Comparison of ENCODE assay signal across 23 cellular contexts in genomic region chr5:136004436-136004835, GRCh38. TPM values are rescaled to one million over a fixed set of nuclear protein-coding genes. Genes with fewer than 3 reads are reported as not detected.
DNase-seq lines count a peak whose midpoint lies in the region; ATAC-seq and TF ChIP-seq lines count a peak whose summit lies in the region.
"Had no signal": no experiment of that assay in that cellular context is flagged by ENCODE, and none has a peak within 500 bp of the region (broad histone marks: within the 10 kb centered on the region; RNA-seq: fewer than 3 reads in every experiment).

No MANE protein-coding gene starts in this region.

- H3K79me2 ChIP-seq in SK-N-SH (ENCODE audit: insufficient read depth): 0 out of 2 replicates have a peak, but pooled peaks cover 20% of the 10 kb centered on the region
- H3K79me2 ChIP-seq in smooth muscle cell (ENCODE audit: low read depth): no peaks in the 10 kb centered on the region
- H3K79me2 ChIP-seq: parathyroid adenoma had no signal

- no peak for TF ChIP-seq RAD21 in SK-N-SH (IDR thresholded peaks at IDR 0.05; ENCODE audit: low read length)

- H3K9me3 ChIP-seq in SK-N-SH (no peaks in the 10 kb centered on the region), smooth muscle cell (replicated peaks; ENCODE audit: low read depth) (no peaks in the 10 kb centered on the region)
- H3K9me3 ChIP-seq: heart right ventricle, spleen, upper lobe of left lung had no signal

- TF ChIP-seq CTCF in SK-N-SH (IDR thresholded peaks at IDR 0.05): no peak
- TF ChIP-seq CTCF in fibroblast of pulmonary artery (IDR thresholded peaks at IDR 0.05; ENCODE audit: low read length, missing control alignments): no peak
- TF ChIP-seq CTCF in smooth muscle cell (IDR thresholded peaks at IDR 0.05; ENCODE audit: borderline replicate concordance, insufficient read depth, poor library complexity, severe bottlenecking): no peak

- H3K36me3 ChIP-seq in SK-N-SH (replicated peaks in 1 of 2; ENCODE audit: control insufficient read depth in 1 of 2, insufficient read depth in 2 of 2, low read length in 1 of 2) (no peaks in the 10 kb centered on the region), smooth muscle cell (ENCODE audit: low read depth) (no peaks in the 10 kb centered on the region)
- H3K36me3 ChIP-seq: heart right ventricle, spleen, upper lobe of left lung had no signal

- H3K9me2 ChIP-seq in SK-N-SH: no peaks in the 10 kb centered on the region

- DNase-seq in NOMO-1 (lab: John Stamatoyannopoulos, UW; ENCODE audit: unreplicated experiment in 2 of 2): peak; percentile 31 to 59
- no peak for DNase-seq in NOMO-1 treated with dmso at 0.1 percent for 144 hours (lab: John Stamatoyannopoulos, UW; ENCODE audit: unreplicated experiment)
- DNase-seq in SK-N-SH: no peak
- DNase-seq in fibroblast of pulmonary artery (ENCODE audit: low read depth): peak; percentile 48
- no peak for DNase-seq in smooth muscle cell (lab: John Stamatoyannopoulos, UW; ENCODE audit: unreplicated experiment)
- DNase-seq in hippocampal formation (lab: John Stamatoyannopoulos, UW): no peak
- DNase-seq: 8988T; activated CD4-positive, alpha-beta T cell treated with anti-CD3 and anti-CD28 coated beads, Interleukin-2, amount 50 U/mL, for 48 hours; activated naive CD8-positive, alpha-beta T cell treated with anti-CD3 and anti-CD28 coated beads, Interleukin-2, amount 10 ng/mL, durations not matched to agents 7 days and 5 days; activated T-cell treated with anti-CD3 and anti-CD28 coated beads, Interleukin-2, amount 50 U/mL, for 24 hours; cerebellar nuclear complex; heart right ventricle; left cardiac atrium; NCI-H1092 treated with DMSO at 0.1 percent for 48 hours; spleen; stimulated activated naive B cell treated with anti-CD40 and anti-IgM and Interleukin-4, amounts not matched to agents 10 μg/mL and 1 μg/mL and 100 μg/mL, for 72 hours; upper lobe of left lung had no signal

- POLR2A ChIA-PET in SK-N-SH (lab: Yijun Ruan, JAX): no interaction called here

- H3K9ac ChIP-seq in SK-N-SH (peak overlapping the region; percentile 24; the same call in 1 of the 2 replicates), smooth muscle cell (ENCODE audit: low read depth) (peak overlapping the region; percentile 37)
- H3K9ac ChIP-seq: parathyroid adenoma had no signal

- H3K4me2 ChIP-seq in SK-N-SH: no peak overlapping the region
- peak overlapping the region; percentile 0 for H3K4me2 ChIP-seq in smooth muscle cell

- H2AFZ ChIP-seq in SK-N-SH (ENCODE audit: low read depth) (no peak overlapping the region), smooth muscle cell (ENCODE audit: low read depth) (no peak overlapping the region)
- H2AFZ ChIP-seq: parathyroid adenoma had no signal

- H3K4me1 ChIP-seq in SK-N-SH (ENCODE audit: control insufficient read depth in 1 of 2, insufficient read depth in 2 of 2, low read depth in 1 of 2, low read length in 1 of 2) (peaks cover 17 to 40% of the 10 kb centered on the region in 2 experiments; a peak in 3 of 4 replicates), smooth muscle cell (ENCODE audit: low read depth) (peaks cover 8% of the 10 kb centered on the region)
- H3K4me1 ChIP-seq: parathyroid adenoma had no signal

- no peak overlapping the region for H3K4me3 ChIP-seq in SK-N-SH (ENCODE audit: low read depth in 2 of 2, low read length in 1 of 2)
- no peak overlapping the region for H3K4me3 ChIP-seq in fibroblast of pulmonary artery (replicated peaks; ENCODE audit: low read depth, low read length)
- H3K4me3 ChIP-seq in smooth muscle cell: no peak overlapping the region
- H3K4me3 ChIP-seq: heart right ventricle, spleen, upper lobe of left lung had no signal

- no peak; a peak in 1 of 4 replicates for TF ChIP-seq EP300 in SK-N-SH (IDR thresholded peaks at IDR 0.05; ENCODE audit: borderline replicate concordance in 1 of 2, low read depth in 1 of 2, low read length in 1 of 2)

- H4K20me1 ChIP-seq in SK-N-SH (ENCODE audit: insufficient read depth) (no peaks in the 10 kb centered on the region), smooth muscle cell (ENCODE audit: low read depth) (no peaks in the 10 kb centered on the region)

- H3F3A ChIP-seq in SK-N-SH (replicated peaks; ENCODE audit: insufficient read depth) (peaks cover 52% of the 10 kb centered on the region), smooth muscle cell (ENCODE audit: low read depth) (peaks cover 19% of the 10 kb centered on the region)

- CTCF ChIA-PET in SK-N-SH (lab: Yijun Ruan, JAX): interaction anchor here (0.7 to 1.4 kb wide), 3 partner anchors 12 to 79 kb away, joined by 3 to 5 read pairs (median 3); no protein-coding TSS in a partner anchor

- H3K27me3 ChIP-seq in SK-N-SH (ENCODE audit: insufficient read depth) (no peaks in the 10 kb centered on the region), smooth muscle cell (ENCODE audit: low read depth) (no peaks in the 10 kb centered on the region)
- H3K27me3 ChIP-seq: heart right ventricle, spleen, upper lobe of left lung had no signal

- WGBS in SK-N-SH (ENCODE audit: low lambda C conversion rate): 72% methylated on average over 3 of the region's 3 CpGs
- 32% methylated on average over 3 of the region's 3 CpGs for WGBS in smooth muscle cell (ENCODE audit: low lambda C conversion rate)

- peak overlapping the region in 1 of 2 experiments; percentile 100; a peak in 2 of 4 replicates for H3K27ac ChIP-seq in SK-N-SH (ENCODE audit: low read depth in 2 of 2, low read length in 1 of 2)
- H3K27ac ChIP-seq in smooth muscle cell (ENCODE audit: low read depth): peak overlapping the region; percentile 85
- H3K27ac ChIP-seq: heart right ventricle, parathyroid adenoma, spleen, upper lobe of left lung had no signal

- ATAC-seq in GM19452 (IDR thresholded peaks at IDR 0.05; ENCODE audit: unreplicated experiment): no peak
- ATAC-seq in HG02870 (IDR thresholded peaks at IDR 0.05; ENCODE audit: unreplicated experiment): no peak
- ATAC-seq: HCT116; heart right ventricle; left cardiac atrium; stimulated activated naive B cell treated with anti-CD40 and anti-IgM and Interleukin-4, amounts not matched to agents 10 μg/mL and 1 μg/mL and 100 μg/mL, for 72 hours had no signal

TF ChIP-seq in SK-N-SH, 30 proteins besides CTCF, POLR2A, EP300 and RAD21:
- TF ChIP-seq PBX3 (IDR thresholded peaks at IDR 0.05): peak; percentile 45
- TF ChIP-seq TCF12 (IDR thresholded peaks at IDR 0.05): peak; percentile 19; the same call in 1 of the 2 replicates
- 0 out of 2 replicates have a peak, but pooled peaks have one; percentile 35 for TF ChIP-seq FOSL2 (IDR thresholded peaks at IDR 0.05; ENCODE audit: borderline replicate concordance, low read depth)
- no peak for TF ChIP-seq FOXJ3 (CRISPR knock-in tag; IDR thresholded peaks at IDR 0.05)
TF ChIP-seq in SK-N-SH: peak in this region for 3.

RNA-seq across cellular contexts. Expression of gene TGFBI, which starts 24.4 kb away (rescaled TPM):
- 2,247 and 2,678 TPM in 2 replicates for polyA plus RNA-seq in SK-N-SH (2012; rRNA removed)
- 1,829 and 2,247 TPM in 2 replicates for polyA plus RNA-seq in SK-N-SH (2012; cell fraction: cytosol; rRNA removed)
- polyA plus RNA-seq in SK-N-SH (2012; cell fraction: nucleus; rRNA removed): 2,574 and 3,187 TPM in 2 replicates
- total RNA-seq in smooth muscle cell: 2,635 and 2,673 TPM in 2 replicates
- 2,505 and 2,991 TPM in 2 replicates for polyA plus RNA-seq in smooth muscle cell
- total RNA-seq: G401 had no signal

RNA-seq across cellular contexts. Expression of gene LECT2, which starts 49.7 kb away (rescaled TPM):
- polyA plus RNA-seq in SK-N-SH (2012; rRNA removed): 0.18 and 0.60 TPM in 2 replicates
- 0.31 and 0.46 TPM in 2 replicates for polyA plus RNA-seq in SK-N-SH (2012; cell fraction: cytosol; rRNA removed)
- 0.35 and 0.49 TPM in 2 replicates for polyA plus RNA-seq in SK-N-SH (2012; cell fraction: nucleus; rRNA removed)
- not detected in 2 replicates for total RNA-seq in smooth muscle cell
- not detected in 2 replicates for polyA plus RNA-seq in smooth muscle cell
- total RNA-seq: activated naive CD8-positive, alpha-beta T cell treated with anti-CD3 and anti-CD28 coated beads, Interleukin-2, amount 10 ng/mL, durations not matched to agents 7 days and 5 days; G401; heart right ventricle; left cardiac atrium; SK-MEL-5; spleen; upper lobe of left lung had no signal
- polyA plus RNA-seq: heart right ventricle, spleen had no signal

Comparison
In these comparisons a context has a peak if more than half of its experiments do, and no peak if none do; other contexts are left out.
1. DNase-seq: peak in NOMO-1 (2 of 2) and fibroblast of pulmonary artery (single experiment); none in NOMO-1 treated with dmso at 0.1 percent for 144 hours (single experiment), SK-N-SH (single experiment), smooth muscle cell (single experiment) and hippocampal formation (0 of 2).